1 cellular context compared by ENCODE assay signal in the genomic region with DNA sequence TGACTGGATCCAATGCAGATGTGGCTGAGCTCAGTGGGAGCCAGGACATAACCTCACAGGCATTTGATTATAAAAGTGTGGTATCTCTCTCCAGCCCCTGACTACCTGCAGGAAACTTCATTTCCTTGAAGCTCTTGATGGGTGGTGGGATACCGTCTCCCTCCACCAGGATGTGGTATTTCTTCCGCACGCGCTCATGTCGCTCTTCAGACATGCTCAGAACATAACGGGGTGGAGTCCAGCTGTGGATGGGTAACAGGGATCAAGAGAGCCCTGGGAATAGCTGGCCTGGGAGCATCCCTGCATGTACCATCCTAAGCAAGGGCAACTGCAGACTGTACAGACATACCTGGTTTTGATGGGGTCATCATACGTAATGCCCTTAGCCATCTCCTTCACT.
TF ChIP-seq lines count a peak whose summit lies in the region.

No MANE protein-coding gene starts in this region.

TF ChIP-seq in GM23338, 12 proteins besides CTCF, POLR2A, EP300 and RAD21 (continued from another document):
- TF ChIP-seq, protein P1, sequence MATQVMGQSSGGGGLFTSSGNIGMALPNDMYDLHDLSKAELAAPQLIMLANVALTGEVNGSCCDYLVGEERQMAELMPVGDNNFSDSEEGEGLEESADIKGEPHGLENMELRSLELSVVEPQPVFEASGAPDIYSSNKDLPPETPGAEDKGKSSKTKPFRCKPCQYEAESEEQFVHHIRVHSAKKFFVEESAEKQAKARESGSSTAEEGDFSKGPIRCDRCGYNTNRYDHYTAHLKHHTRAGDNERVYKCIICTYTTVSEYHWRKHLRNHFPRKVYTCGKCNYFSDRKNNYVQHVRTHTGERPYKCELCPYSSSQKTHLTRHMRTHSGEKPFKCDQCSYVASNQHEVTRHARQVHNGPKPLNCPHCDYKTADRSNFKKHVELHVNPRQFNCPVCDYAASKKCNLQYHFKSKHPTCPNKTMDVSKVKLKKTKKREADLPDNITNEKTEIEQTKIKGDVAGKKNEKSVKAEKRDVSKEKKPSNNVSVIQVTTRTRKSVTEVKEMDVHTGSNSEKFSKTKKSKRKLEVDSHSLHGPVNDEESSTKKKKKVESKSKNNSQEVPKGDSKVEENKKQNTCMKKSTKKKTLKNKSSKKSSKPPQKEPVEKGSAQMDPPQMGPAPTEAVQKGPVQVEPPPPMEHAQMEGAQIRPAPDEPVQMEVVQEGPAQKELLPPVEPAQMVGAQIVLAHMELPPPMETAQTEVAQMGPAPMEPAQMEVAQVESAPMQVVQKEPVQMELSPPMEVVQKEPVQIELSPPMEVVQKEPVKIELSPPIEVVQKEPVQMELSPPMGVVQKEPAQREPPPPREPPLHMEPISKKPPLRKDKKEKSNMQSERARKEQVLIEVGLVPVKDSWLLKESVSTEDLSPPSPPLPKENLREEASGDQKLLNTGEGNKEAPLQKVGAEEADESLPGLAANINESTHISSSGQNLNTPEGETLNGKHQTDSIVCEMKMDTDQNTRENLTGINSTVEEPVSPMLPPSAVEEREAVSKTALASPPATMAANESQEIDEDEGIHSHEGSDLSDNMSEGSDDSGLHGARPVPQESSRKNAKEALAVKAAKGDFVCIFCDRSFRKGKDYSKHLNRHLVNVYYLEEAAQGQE (IDR thresholded peaks at IDR 0.05; ENCODE audit: unreplicated experiment), result no peak
